19 cellular contexts compared by ENCODE assay signal in the genomic region with DNA sequence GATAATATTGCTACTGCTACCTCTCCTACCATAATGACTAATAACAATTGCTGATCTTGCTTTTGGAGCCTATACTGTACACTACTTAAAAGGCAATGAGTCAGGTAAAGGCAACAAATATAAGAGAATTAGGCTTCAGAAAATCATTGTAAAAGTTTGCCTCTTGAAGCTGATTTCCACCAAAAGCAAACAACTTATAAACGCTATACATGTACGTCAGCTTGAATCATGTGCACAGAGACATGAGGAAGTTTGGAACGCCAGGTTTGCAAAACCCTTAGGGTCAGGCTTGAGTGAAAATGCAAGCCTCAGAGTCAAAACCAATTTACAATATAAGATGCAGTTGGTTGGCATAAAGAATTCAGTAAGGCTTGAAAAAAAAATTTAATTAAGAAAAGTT.
A peak's percentile ranks its signal among the peaks of the same experiment; 100 is the strongest.
DNase-seq lines count a peak whose midpoint lies in the region; ATAC-seq and TF ChIP-seq lines count a peak whose summit lies in the region.
"Had no signal": no experiment of that assay in that cellular context is flagged by ENCODE, and none has a peak within 500 bp of the region (broad histone marks: within the 10 kb centered on the region; RNA-seq: fewer than 3 reads in every experiment).

No MANE protein-coding gene starts in this region.

- H3K9ac ChIP-seq in adipocyte (ENCODE audit: low read length): no peak overlapping the region
- H3K9ac ChIP-seq: BLaER1, GM23248 had no signal

- TF ChIP-seq CTCF in Caco-2 (IDR thresholded peaks at IDR 0.05; ENCODE audit: insufficient read depth in 1 of 2, low read depth in 1 of 2, low read length in 1 of 2, severe bottlenecking in 1 of 2, unreplicated experiment in 1 of 2) (no peak), epithelial cell of esophagus (IDR thresholded peaks at IDR 0.05; ENCODE audit: insufficient read depth, low read depth, low read length, missing control alignments) (no peak), mucosa of descending colon (IDR thresholded peaks at IDR 0.05) (no peak), RWPE1 (conservative IDR thresholded peaks at IDR 0.05; ENCODE audit: low read depth) (no peak), tibial nerve (IDR thresholded peaks at IDR 0.05) (no peak)

- CTCF ChIA-PET in Caco-2 (lab: Charles Lee): no interaction called here
- CTCF ChIA-PET in RWPE1 (lab: Yijun Ruan, JAX): interaction anchor here (0.7 kb wide), 1 partner anchor 13 kb away, joined by 3 read pairs; no protein-coding TSS in a partner anchor

- H3K36me3 Mint-ChIP-seq in Caco-2 (ENCODE audit: insufficient read depth, unreplicated experiment): no peaks in the 10 kb centered on the region
- H3K36me3 Mint-ChIP-seq: CD4-positive, CD25-positive, alpha-beta regulatory T cell; CD8-positive, alpha-beta T cell had no signal

- no peak for TF ChIP-seq POLR2A in tibial nerve (IDR thresholded peaks at IDR 0.05)

- peak overlapping the region; percentile 92 for H3K27ac Mint-ChIP-seq in Caco-2 (ENCODE audit: unreplicated experiment)
- H3K27ac Mint-ChIP-seq: B cell; CD4-positive, CD25-positive, alpha-beta regulatory T cell; CD8-positive, alpha-beta T cell had no signal

- H3K27ac ChIP-seq in RWPE1: no peak overlapping the region
- H3K27ac ChIP-seq in tibial nerve: no peak overlapping the region
- H3K27ac ChIP-seq: BLaER1, C4-2B, GM23248 had no signal

- peaks cover 26% of the 10 kb centered on the region for H3K4me1 Mint-ChIP-seq in Caco-2 (ENCODE audit: low read depth, unreplicated experiment)
- H3K4me1 Mint-ChIP-seq: B cell; CD4-positive, CD25-positive, alpha-beta regulatory T cell had no signal

- H3K36me3 ChIP-seq in Caco-2 (ENCODE audit: control insufficient read depth, insufficient read depth, low read length) (no peaks in the 10 kb centered on the region), adipocyte (ENCODE audit: control insufficient read depth, insufficient read depth, low read length, severe bottlenecking) (no peaks in the 10 kb centered on the region), mucosa of descending colon (ENCODE audit: low read depth) (no peaks in the 10 kb centered on the region), tibial nerve (no peaks in the 10 kb centered on the region)
- H3K36me3 ChIP-seq: BLaER1 had no signal

- no TSS peak for BruUV-seq in Caco-2 (replicated peaks; lab: Mats Ljungman, UMichigan)

- 75 to 80% methylated on average over 3 of the region's 3 CpGs for WGBS in tibial nerve, 2 donors

- ATAC-seq in mucosa of descending colon: peak; percentile 55
- ATAC-seq: CD8-positive, alpha-beta T cell; GM12878 had no signal

- no peak overlapping the region for H3K4me3 Mint-ChIP-seq in Caco-2 (ENCODE audit: unreplicated experiment)
- H3K4me3 Mint-ChIP-seq: B cell; CD4-positive, CD25-positive, alpha-beta regulatory T cell; CD8-positive, alpha-beta T cell had no signal

- H3K9me3 Mint-ChIP-seq in Caco-2 (ENCODE audit: unreplicated experiment): no peaks in the 10 kb centered on the region
- H3K9me3 Mint-ChIP-seq: CD8-positive, alpha-beta T cell had no signal

- H3K27me3 ChIP-seq in Caco-2 (replicated peaks; ENCODE audit: control insufficient read depth, insufficient read depth, low read length): no peaks in the 10 kb centered on the region
- no peaks in the 10 kb centered on the region for H3K27me3 ChIP-seq in adipocyte (replicated peaks; ENCODE audit: control insufficient read depth, insufficient read depth, low read length)
- no peaks in the 10 kb centered on the region for H3K27me3 ChIP-seq in tibial nerve
- H3K27me3 ChIP-seq: BLaER1 had no signal

- intact Hi-C loops in Caco-2 (cut with micrococcal nuclease; ENCODE audit: unreplicated experiment): loop anchor here (10.0 kb wide), 1 partner anchor 70 kb away; no protein-coding TSS in a partner anchor
- intact Hi-C loops in mucosa of descending colon (cut with DNase I, micrococcal nuclease): no loop called here

- no peaks in the 10 kb centered on the region for H3K27me3 Mint-ChIP-seq in Caco-2 (ENCODE audit: insufficient read depth, unreplicated experiment)

- H3K4me1 ChIP-seq in Caco-2 (peaks cover 43% of the 10 kb centered on the region), adipocyte (ENCODE audit: control insufficient read depth, insufficient read depth, low read length) (no peaks in the 10 kb centered on the region), mucosa of descending colon (ENCODE audit: low read depth) (peaks cover 7% of the 10 kb centered on the region), tibial nerve (no peaks in the 10 kb centered on the region)
- H3K4me1 ChIP-seq: BLaER1 had no signal

- DNase-seq in Caco-2: no peak
- peak; percentile 92 for DNase-seq in adipocyte (ENCODE audit: low read depth)
- peak; percentile 10 for DNase-seq in epithelial cell of esophagus (ENCODE audit: low read depth)
- DNase-seq in mucosa of descending colon: no peak
- DNase-seq in RWPE1 (ENCODE audit: low spot score): no peak
- no peak for DNase-seq in tibial nerve (ENCODE audit: low spot score in 2 of 2)
- no peak for DNase-seq in NCI-H1417 (lab: John Stamatoyannopoulos, UW)
- DNase-seq: CD4-positive, CD25-positive, alpha-beta regulatory T cell; CD8-positive, alpha-beta T cell; DMS53; EL; GDM1; GM23248; H7; HCEC 1CT had no signal

- H3K9me3 ChIP-seq in Caco-2: no peaks in the 10 kb centered on the region
- no peaks in the 10 kb centered on the region for H3K9me3 ChIP-seq in adipocyte (ENCODE audit: control insufficient read depth, low read length)
- no peaks in the 10 kb centered on the region for H3K9me3 ChIP-seq in mucosa of descending colon
- H3K9me3 ChIP-seq in tibial nerve: no peaks in the 10 kb centered on the region
- H3K9me3 ChIP-seq: BLaER1 had no signal

- no peak for TF ChIP-seq EP300 in tibial nerve (IDR thresholded peaks at IDR 0.05)

- POLR2A ChIA-PET in Caco-2 (lab: Charles Lee): no interaction called here
- POLR2A ChIA-PET in RWPE1 (lab: Yijun Ruan, JAX; ENCODE audit: low non-redundant PET): no interaction called here

- H3K4me3 ChIP-seq in Caco-2 (ENCODE audit: low read depth, low read length) (no peak overlapping the region), adipocyte (ENCODE audit: low read length) (no peak overlapping the region), epithelial cell of esophagus (ENCODE audit: low read length) (no peak overlapping the region), mucosa of descending colon (no peak overlapping the region), tibial nerve (no peak overlapping the region)
- H3K4me3 ChIP-seq: BLaER1, GM12878, GM23248 had no signal

Comparison
In these comparisons a context has a peak if more than half of its experiments do, and no peak if none do; other contexts are left out.
1. DNase-seq: peak in adipocyte (single experiment) and epithelial cell of esophagus (single experiment); none in Caco-2 (0 of 2), mucosa of descending colon (0 of 3), RWPE1 (single experiment), tibial nerve (0 of 2) and NCI-H1417 (0 of 3).